25 cellular contexts compared by ENCODE assay signal in the genomic region with DNA sequence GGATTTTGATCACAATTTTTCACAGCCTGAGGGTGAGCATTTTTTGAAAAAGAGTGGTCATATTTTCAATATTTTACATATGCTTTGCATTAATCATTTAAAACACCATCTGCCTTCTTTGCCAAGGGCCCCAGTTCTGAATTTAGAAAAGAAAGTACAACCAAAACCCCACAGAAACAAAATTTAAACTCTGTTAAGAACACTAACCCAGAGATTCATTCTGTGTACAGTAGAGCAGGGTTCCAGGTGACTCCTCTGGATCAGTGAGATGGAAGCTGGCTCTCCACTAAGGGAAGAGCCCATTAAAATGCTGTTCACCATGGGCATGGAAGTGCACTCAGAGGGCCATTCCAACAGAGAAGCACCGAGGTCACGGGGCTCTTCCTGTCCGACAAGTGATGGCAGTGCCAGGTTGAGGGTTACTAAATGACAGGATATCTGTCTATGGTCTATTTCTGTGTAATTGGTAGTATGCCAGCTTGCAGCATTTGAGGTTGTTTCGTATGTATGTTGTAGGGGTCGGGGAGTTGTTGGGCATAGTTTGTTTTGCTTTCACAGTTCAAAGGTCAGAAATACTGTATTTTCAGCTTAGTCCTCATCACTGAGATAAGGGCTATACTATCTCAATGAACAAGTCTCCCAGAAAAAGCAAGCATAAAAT.
DNase-seq lines count a peak whose midpoint lies in the region; ATAC-seq and FAIRE-seq lines count a peak whose summit lies in the region.
"Had no signal": no experiment of that assay in that cellular context is flagged by ENCODE, and none has a peak within 500 bp of the region (broad histone marks: within the 10 kb centered on the region; RNA-seq: fewer than 3 reads in every experiment).

No MANE protein-coding gene starts in this region.

- H3K4me1 Mint-ChIP-seq in effector memory CD8-positive, alpha-beta T cell (ENCODE audit: low read depth in 2 of 2), result no peaks in the 10 kb centered on the region
- H3K4me1 Mint-ChIP-seq: B cell had no signal

- H3K27me3 Mint-ChIP-seq in effector memory CD8-positive, alpha-beta T cell, result no peaks in the 10 kb centered on the region
- H3K27me3 Mint-ChIP-seq: B cell had no signal

- H3K36me3 Mint-ChIP-seq in effector memory CD8-positive, alpha-beta T cell (ENCODE audit: insufficient read depth), result no peaks in the 10 kb centered on the region
- H3K36me3 Mint-ChIP-seq: CD8-positive, alpha-beta T cell had no signal

- H3K27ac Mint-ChIP-seq in effector memory CD8-positive, alpha-beta T cell, result no peak overlapping the region
- H3K27ac Mint-ChIP-seq: B cell; CD8-positive, alpha-beta T cell; HFFc6; T-helper 1 cell treated with Interleukin-12 subunit alpha and Interleukin-12 subunit beta and Interleukin-4 antibody, amounts not matched to agents 30 μg/mL and 1 μg/mL, for 36 hours had no signal

- peak; percentile 13 for FAIRE-seq in urothelium cell line (lab: Jason Lieb, UNC)
- FAIRE-seq: GM18507, HepG2 had no signal

- peaks cover 9 to 12% of the 10 kb centered on the region in 2 donors for H3K9me3 Mint-ChIP-seq in effector memory CD8-positive, alpha-beta T cell
- H3K9me3 Mint-ChIP-seq: CD8-positive, alpha-beta T cell; T-helper 1 cell treated with Interleukin-12 subunit alpha and Interleukin-12 subunit beta and Interleukin-4 antibody, amounts not matched to agents 30 μg/mL and 1 μg/mL, for 36 hours had no signal

- peak; percentile 65 for ATAC-seq in GM19025 (IDR thresholded peaks at IDR 0.05; ENCODE audit: low read depth, unreplicated experiment)
- ATAC-seq in HG02588 (IDR thresholded peaks at IDR 0.05; ENCODE audit: unreplicated experiment), result peak; percentile 48
- no peak for ATAC-seq in effector memory CD8-positive, alpha-beta T cell (replicated peaks)
- ATAC-seq: CD8-positive, alpha-beta T cell; HepG2 had no signal

- peak; percentile 92 to 93 for DNase-seq in NCI-H526 (lab: John Stamatoyannopoulos, UW)
- no peak for DNase-seq in urothelium cell line (ENCODE audit: low spot score)
- DNase-seq in COLO668 (lab: John Stamatoyannopoulos, UW; ENCODE audit: unreplicated experiment), result no peak
- no peak for DNase-seq in effector memory CD8-positive, alpha-beta T cell
- DNase-seq in DMS53 treated with DMSO at 0.1 percent for 48 hours (lab: John Stamatoyannopoulos, UW; ENCODE audit: unreplicated experiment), result no peak
- DNase-seq: Calu3; CD8-positive, alpha-beta T cell; DND-41; GOT3; HFFc6; Karpas-422; NCI-H1105; NCI-H1436 treated with DMSO at 0.1 percent for 48 hours; NCI-H2029; NCI-H446; NCI-H69; Peyer's patch; SIG-M5; T-helper 9 cell had no signal

- H3K4me3 Mint-ChIP-seq in effector memory CD8-positive, alpha-beta T cell, result no peak overlapping the region
- H3K4me3 Mint-ChIP-seq: B cell; CD8-positive, alpha-beta T cell; HFFc6; T-helper 1 cell treated with Interleukin-12 subunit alpha and Interleukin-12 subunit beta and Interleukin-4 antibody, amounts not matched to agents 30 μg/mL and 1 μg/mL, for 36 hours had no signal

Comparison
In these comparisons a context has a peak if more than half of its experiments do, and no peak if none do; other contexts are left out.
1. DNase-seq: peak in NCI-H526 (2 of 2); none in urothelium cell line (single experiment), COLO668 (single experiment), effector memory CD8-positive, alpha-beta T cell (0 of 3) and DMS53 treated with DMSO at 0.1 percent for 48 hours (single experiment).